ENCODE assay signal across 5 cellular contexts in the genomic region with DNA sequence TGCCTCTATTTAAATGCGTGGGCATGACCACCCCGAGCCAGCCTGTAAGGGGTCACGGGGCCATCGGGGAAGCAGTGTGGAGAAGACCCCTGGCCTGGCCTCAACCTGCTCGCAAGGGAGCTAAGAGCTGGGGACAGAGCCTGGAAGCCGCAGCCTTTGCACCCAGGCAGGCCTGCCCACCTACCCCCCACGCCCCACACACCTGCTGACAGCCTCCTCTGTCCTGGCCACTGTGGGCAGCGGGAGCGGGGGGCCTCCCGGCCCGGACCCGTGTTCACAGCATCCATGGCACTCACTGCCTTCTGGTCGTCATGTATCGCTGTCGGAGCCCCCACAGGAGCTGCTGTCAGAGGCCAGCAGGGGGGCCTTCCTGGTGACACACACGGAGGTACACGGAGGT. TPM values are rescaled to one million over a fixed set of nuclear protein-coding genes. Genes with fewer than 3 reads are reported as not detected.
DNase-seq lines count a peak whose midpoint lies in the region; ATAC-seq and TF ChIP-seq lines count a peak whose summit lies in the region.
"Not testable (repeated sequence)": the region's sequence is repeated elsewhere in the genome, so short reads cannot be mapped to it uniquely, and the experiment has no call there.

No MANE protein-coding gene starts in this region.

- H3K27ac ChIP-seq in BLaER1 treated with 17β-estradiol and CSF1 and Interleukin-3, amounts not matched to agents 10 nM and 100 nM; right cardiac atrium (ENCODE audit: low read length); spleen; upper lobe of right lung: not testable (repeated sequence)

- not testable (repeated sequence) for TF ChIP-seq POLR2A in spleen (IDR thresholded peaks at IDR 0.05)

- peaks cover 5 to 59% (median 55%) of the 10 kb centered on the region in 10 experiments; a peak in 18 of 20 replicates for H3K4me1 ChIP-seq in BLaER1 treated with 17β-estradiol and CSF1 and Interleukin-3, amounts not matched to agents 10 nM and 100 nM
- not testable (repeated sequence) for H3K4me1 ChIP-seq in right cardiac atrium (ENCODE audit: control insufficient read depth, insufficient read depth, low read length); spleen; upper lobe of right lung

- not testable (repeated sequence) for DNase-seq in right cardiac atrium; omental fat pad (ENCODE audit: low spot score)
- peak; percentile 75 for DNase-seq in spleen
- peak; percentile 61 for DNase-seq in upper lobe of right lung

- ATAC-seq in right cardiac atrium (peak; percentile 14 to 16), omental fat pad (ENCODE audit: low FRiP score) (peak; percentile 34)
- ATAC-seq in upper lobe of right lung = not testable (repeated sequence)

- not testable (repeated sequence) for H3K4me3 ChIP-seq in BLaER1 treated with 17β-estradiol and CSF1 and Interleukin-3, amounts not matched to agents 10 nM and 100 nM; right cardiac atrium (ENCODE audit: low read length); spleen; upper lobe of right lung

- H3K36me3 ChIP-seq in BLaER1 treated with 17β-estradiol and CSF1 and Interleukin-3, amounts not matched to agents 10 nM and 100 nM; spleen; upper lobe of right lung: not testable (repeated sequence)

- H3K27me3 ChIP-seq in BLaER1 treated with 17β-estradiol and CSF1 and Interleukin-3, amounts not matched to agents 10 nM and 100 nM; right cardiac atrium (ENCODE audit: control insufficient read depth, insufficient read depth); spleen (replicated peaks in 1 of 7); upper lobe of right lung: not testable (repeated sequence)

- H3K4me2 ChIP-seq in BLaER1 treated with 17β-estradiol and CSF1 and Interleukin-3, amounts not matched to agents 10 nM and 100 nM = peak overlapping the region in 8 of 11 experiments; percentile 5 to 55 (median 40); a peak in 13 of 22 replicates

- TF ChIP-seq CTCF in omental fat pad (IDR thresholded peaks at IDR 0.05); spleen (IDR thresholded peaks at IDR 0.05 in 8 of 11, conservative IDR thresholded peaks at IDR 0.05 in 3 of 11); upper lobe of right lung (IDR thresholded peaks at IDR 0.05): not testable (repeated sequence)

- H3K9me3 ChIP-seq in BLaER1 treated with 17β-estradiol and CSF1 and Interleukin-3, amounts not matched to agents 10 nM and 100 nM (replicated peaks in 1 of 11); right cardiac atrium (ENCODE audit: control insufficient read depth, low read length); spleen; upper lobe of right lung: not testable (repeated sequence)

- not testable (repeated sequence) for H3K9ac ChIP-seq in BLaER1 treated with 17β-estradiol and CSF1 and Interleukin-3, amounts not matched to agents 10 nM and 100 nM

- intact Hi-C loops in right cardiac atrium (cut with DNase I); spleen (cut with DNase I; ENCODE audit: low total_unique reads); upper lobe of right lung (cut with DNase I): not testable (repeated sequence)

- 83% methylated on average over 15 of the region's 17 CpGs for WGBS in right cardiac atrium
- WGBS in spleen, 5 donors = 86 to 91% (median 90%) methylated on average over 13 to 15 of the region's 17 CpGs

- not testable (repeated sequence) for H4K20me1 ChIP-seq in BLaER1 treated with 17β-estradiol and CSF1 and Interleukin-3, amounts not matched to agents 10 nM and 100 nM

RNA-seq across cellular contexts. Expression of gene ZNF519, which starts 11.2 kb away (rescaled TPM):
- 1 to 10 TPM; 4.3 to 7.9 (median 5.2) TPM for total RNA-seq in right cardiac atrium
- polyA plus RNA-seq in right cardiac atrium = 1.9 TPM
- 1 to 10 TPM; 2.6 to 9.0 (median 4.8) TPM for total RNA-seq in omental fat pad
- total RNA-seq in spleen = 10 to 100 TPM in 4 of 7 donors, 1 to 10 TPM in 3; 2.9 to 13.9 (median 12.9) TPM
- 1 to 10 TPM; 1.6 to 2.7 (median 1.7) TPM for polyA plus RNA-seq in spleen
- total RNA-seq in upper lobe of right lung = 5.7 TPM
